ENCODE assay signal across 8 cellular contexts in genomic region chr13:33194820-33195692, GRCh38.
DNase-seq lines count a peak whose midpoint lies in the region; TF ChIP-seq lines count a peak whose summit lies in the region.

No MANE protein-coding gene starts in this region.

- DNase-seq in GM13976 (ENCODE audit: low spot score), result peak; percentile 69
- DNase-seq in GM23248, result peak; percentile 84
- DNase-seq in NCI-H2081 treated with DMSO at 0.1 percent for 48 hours (lab: John Stamatoyannopoulos, UW), result peak; percentile 29
- peak; percentile 96 for DNase-seq in fibroblast of pulmonary artery (ENCODE audit: low read depth)
- DNase-seq in suprapubic skin (ENCODE audit: low spot score in 2 of 2), result no peak
- DNase-seq in NCI-H345 treated with DMSO at 0.1 percent for 48 hours (lab: John Stamatoyannopoulos, UW; ENCODE audit: unreplicated experiment), result no peak
- DNase-seq in KG1 (lab: John Stamatoyannopoulos, UW), result no peak
- DNase-seq in ureter (ENCODE audit: low spot score), result no peak

- peak overlapping the region; percentile 66 for H3K4me2 ChIP-seq in GM23248 (ENCODE audit: unreplicated experiment)

- H3K79me2 ChIP-seq in GM23248 (ENCODE audit: insufficient read depth), result peaks cover 97% of the 10 kb centered on the region

- no peak for TF ChIP-seq EP300 in suprapubic skin (IDR thresholded peaks at IDR 0.05)

- H3K4me1 ChIP-seq in GM23248 (ENCODE audit: insufficient read depth), result peaks cover 46% of the 10 kb centered on the region
- peaks cover 18% of the 10 kb centered on the region for H3K4me1 ChIP-seq in suprapubic skin

- peak overlapping the region; percentile 76 for H3K9ac ChIP-seq in GM23248

- H3K27ac ChIP-seq in GM23248 (peak overlapping the region; percentile 88), suprapubic skin (peak overlapping the region; percentile 47)

- H2AFZ ChIP-seq in GM23248, result no peak overlapping the region

- in situ Hi-C loops in GM13976 (cut with MboI; ENCODE audit: low sequenced_read_pairs, unreplicated experiment) (no loop called here), GM23248 (cut with MboI) (no loop called here)

- no peaks in the 10 kb centered on the region for H3K36me3 ChIP-seq in GM23248 (ENCODE audit: low read depth)
- H3K36me3 ChIP-seq in suprapubic skin, result no peaks in the 10 kb centered on the region

- no peak for TF ChIP-seq POLR2A in suprapubic skin (IDR thresholded peaks at IDR 0.05)

- H3K27me3 ChIP-seq in GM23248 (replicated peaks; ENCODE audit: insufficient read depth), result no peaks in the 10 kb centered on the region
- no peaks in the 10 kb centered on the region for H3K27me3 ChIP-seq in suprapubic skin

- TF ChIP-seq CTCF in GM13976 (IDR thresholded peaks at IDR 0.05; ENCODE audit: borderline replicate concordance, control extremely low read depth, extremely low read depth, insufficient read depth, missing control alignments) (no peak), fibroblast of pulmonary artery (IDR thresholded peaks at IDR 0.05; ENCODE audit: low read length, missing control alignments) (no peak), suprapubic skin (IDR thresholded peaks at IDR 0.05) (no peak)

- H3F3A ChIP-seq in GM23248 (ENCODE audit: insufficient read depth), result peaks cover 21% of the 10 kb centered on the region; the same call in 1 of the 2 replicates

- no peaks in the 10 kb centered on the region for H3K9me3 ChIP-seq in GM23248 (ENCODE audit: low read depth)
- H3K9me3 ChIP-seq in suprapubic skin, result no peaks in the 10 kb centered on the region

- H4K20me1 ChIP-seq in GM23248 (ENCODE audit: insufficient read depth), result no peaks in the 10 kb centered on the region

- H3K4me3 ChIP-seq in GM23248 (peak overlapping the region; percentile 43; the same call in 1 of the 2 replicates), fibroblast of pulmonary artery (replicated peaks; ENCODE audit: low read depth, low read length) (peak overlapping the region; percentile 2), suprapubic skin (no peak overlapping the region)

- 75 to 76% methylated on average over 8 of the region's 8 CpGs for whole genome bisulfite sequencing in GM23248 (ENCODE audit: low coverage in 1 of 2, low lambda C conversion rate in 2 of 2, missing lambda C conversion rate in 2 of 2), 2 experiments
- WGBS in suprapubic skin, result 66% methylated on average over 8 of the region's 8 CpGs

- H3K9me2 ChIP-seq in GM23248 (ENCODE audit: insufficient read depth), result no peaks in the 10 kb centered on the region

Comparison
In these comparisons a context has a peak if more than half of its experiments do, and no peak if none do; other contexts are left out.
1. DNase-seq: peak in GM13976 (single experiment), GM23248 (single experiment), NCI-H2081 treated with DMSO at 0.1 percent for 48 hours (single experiment) and fibroblast of pulmonary artery (single experiment); none in suprapubic skin (0 of 2), NCI-H345 treated with DMSO at 0.1 percent for 48 hours (single experiment), KG1 (single experiment) and ureter (single experiment).